ENCODE assay signal across 18 cellular contexts in the genomic region with DNA sequence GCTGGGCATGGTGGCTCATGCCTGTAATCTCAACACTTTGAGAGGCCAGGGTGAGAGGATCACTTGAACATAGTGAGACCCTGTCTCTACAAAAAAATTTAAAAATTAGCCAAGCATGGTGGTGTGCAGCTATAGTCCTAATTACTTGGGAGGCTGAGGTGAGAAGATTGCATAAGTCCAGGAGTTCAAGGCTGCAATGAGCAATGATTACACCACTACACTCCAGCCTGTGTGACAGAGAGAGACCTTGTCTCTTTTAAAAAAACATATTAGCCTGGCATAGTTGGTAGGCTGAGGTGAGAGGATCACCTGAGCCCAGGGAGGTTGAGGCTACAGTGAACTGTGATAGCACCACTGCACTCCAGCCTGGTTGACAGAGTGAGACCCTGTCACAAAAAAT. TPM values are rescaled to one million over a fixed set of nuclear protein-coding genes. Genes with fewer than 3 reads are reported as not detected.
DNase-seq lines count a peak whose midpoint lies in the region; ATAC-seq and TF ChIP-seq lines count a peak whose summit lies in the region.
"Had no signal": no experiment of that assay in that cellular context is flagged by ENCODE, and none has a peak within 500 bp of the region (broad histone marks: within the 10 kb centered on the region; RNA-seq: fewer than 3 reads in every experiment).

No MANE protein-coding gene starts in this region.

- H3K9me3 Mint-ChIP-seq in activated CD4-positive, alpha-beta T cell treated with anti-CD3 and anti-CD28 coated beads, Interleukin-2, amount 10 ng/mL, durations not matched to agents 24 days and 14 days: no peaks in the 10 kb centered on the region
- H3K9me3 Mint-ChIP-seq: CD4-positive, alpha-beta T cell had no signal

- H3K36me3 Mint-ChIP-seq in activated CD4-positive, alpha-beta T cell treated with anti-CD3 and anti-CD28 coated beads, Interleukin-2, amount 10 ng/mL, durations not matched to agents 24 days and 14 days (ENCODE audit: low read depth): peaks cover 35% of the 10 kb centered on the region

- peaks cover 5% of the 10 kb centered on the region for H3K4me1 Mint-ChIP-seq in activated CD4-positive, alpha-beta T cell treated with anti-CD3 and anti-CD28 coated beads, Interleukin-2, amount 10 ng/mL, durations not matched to agents 24 days and 14 days

- peak overlapping the region in 1 of 3 donors; percentile 17 for H3K27ac ChIP-seq in right lobe of liver
- H3K27ac ChIP-seq: 22Rv1, A549, C4-2B, GM23248 had no signal

- H3K4me3 ChIP-seq in epithelial cell of esophagus (ENCODE audit: low read length) (no peak overlapping the region), right lobe of liver (no peak overlapping the region)
- H3K4me3 ChIP-seq: A549, GM12878, GM23248, HAP-1 had no signal

- H3K36me3 ChIP-seq in right lobe of liver: peaks cover 0 to 14% (median 0%) of the 10 kb centered on the region in 4 donors

- ATAC-seq in right lobe of liver: peak; percentile 55 to 92 (median 80)
- no peak for ATAC-seq in Right ventricle myocardium superior (ENCODE audit: poor library complexity)
- ATAC-seq: A549, GM12878 had no signal

- intact Hi-C loops in activated CD4-positive, alpha-beta T cell treated with anti-CD3 and anti-CD28 coated beads, Interleukin-2, amount 10 ng/mL, durations not matched to agents 24 days and 14 days (cut with micrococcal nuclease): no loop called here
- intact Hi-C loops in right lobe of liver (cut with DNase I) (no loop called here), Right ventricle myocardium superior (cut with DNase I) (no loop called here)

- no peaks in the 10 kb centered on the region for H3K27me3 ChIP-seq in right lobe of liver

- H3K4me3 Mint-ChIP-seq in activated CD4-positive, alpha-beta T cell treated with anti-CD3 and anti-CD28 coated beads, Interleukin-2, amount 10 ng/mL, durations not matched to agents 24 days and 14 days: no peak overlapping the region
- H3K4me3 Mint-ChIP-seq: CD4-positive, alpha-beta T cell had no signal

- no peak overlapping the region for H3K27ac Mint-ChIP-seq in activated CD4-positive, alpha-beta T cell treated with anti-CD3 and anti-CD28 coated beads, Interleukin-2, amount 10 ng/mL, durations not matched to agents 24 days and 14 days
- H3K27ac Mint-ChIP-seq: CD4-positive, alpha-beta T cell had no signal

- H3K27me3 Mint-ChIP-seq in activated CD4-positive, alpha-beta T cell treated with anti-CD3 and anti-CD28 coated beads, Interleukin-2, amount 10 ng/mL, durations not matched to agents 24 days and 14 days: no peaks in the 10 kb centered on the region
- H3K27me3 Mint-ChIP-seq: CD4-positive, alpha-beta T cell had no signal

- no peak for TF ChIP-seq CTCF in epithelial cell of esophagus (IDR thresholded peaks at IDR 0.05; ENCODE audit: insufficient read depth, low read depth, low read length, missing control alignments)
- no peak for TF ChIP-seq CTCF in right lobe of liver (IDR thresholded peaks at IDR 0.05)

- no peak for TF ChIP-seq POLR2A in right lobe of liver (IDR thresholded peaks at IDR 0.05)

- peaks cover 0 to 12% (median 4%) of the 10 kb centered on the region in 4 donors for H3K4me1 ChIP-seq in right lobe of liver
- H3K4me1 ChIP-seq: A549 had no signal

- no peaks in the 10 kb centered on the region for H3K9me3 ChIP-seq in right lobe of liver
- H3K9me3 ChIP-seq: A549, HAP-1 had no signal

- DNase-seq in activated CD4-positive, alpha-beta T cell treated with anti-CD3 and anti-CD28 coated beads, Interleukin-2, amount 10 ng/mL, durations not matched to agents 24 days and 14 days: peak; percentile 40
- no peak for DNase-seq in activated CD4-positive, alpha-beta T cell treated with anti-CD3 and anti-CD28 coated beads, Interleukin-2, amount 50 U/mL, for 4 hours
- DNase-seq in epithelial cell of esophagus (ENCODE audit: low read depth): peak; percentile 15
- no peak for DNase-seq in right lobe of liver
- peak; percentile 41 for DNase-seq in renal cortical epithelial cell (ENCODE audit: low read depth)
- DNase-seq in DMS53 (lab: John Stamatoyannopoulos, UW): no peak
- no peak for DNase-seq in Right ventricle myocardium superior
- no peak for DNase-seq in NCI-H2029 treated with DMSO at 0.1 percent for 48 hours (lab: John Stamatoyannopoulos, UW)
- DNase-seq: AML-193; CD4-positive, alpha-beta T cell; DMS153; DMS79 treated with DMSO at 0.1 percent for 48 hours; GM23248 had no signal

RNA-seq across cellular contexts. Expression of a gene that starts 13.7 kb away (rescaled TPM):
- total RNA-seq in activated CD4-positive, alpha-beta T cell treated with anti-CD3 and anti-CD28 coated beads, Interleukin-2, amount 10 ng/mL, durations not matched to agents 24 days and 14 days: 32.6 and 35.0 TPM in 2 replicates
- total RNA-seq in right lobe of liver: 10 to 100 TPM; 25.7 to 37.3 (median 29.5) TPM
- 53.3 and 75.6 TPM in 2 replicates for total RNA-seq in renal cortical epithelial cell
- total RNA-seq in Right ventricle myocardium superior: 34.1 TPM

Comparison
In these comparisons a context has a peak if more than half of its experiments do, and no peak if none do; other contexts are left out.
1. DNase-seq: peak in activated CD4-positive, alpha-beta T cell treated with anti-CD3 and anti-CD28 coated beads, Interleukin-2, amount 10 ng/mL, durations not matched to agents 24 days and 14 days (single experiment), epithelial cell of esophagus (single experiment) and renal cortical epithelial cell (single experiment); none in activated CD4-positive, alpha-beta T cell treated with anti-CD3 and anti-CD28 coated beads, Interleukin-2, amount 50 U/mL, for 4 hours (0 of 2), right lobe of liver (0 of 3), DMS53 (single experiment), Right ventricle myocardium superior (single experiment) and NCI-H2029 treated with DMSO at 0.1 percent for 48 hours (single experiment).